Comparison of ENCODE assay signal across 1 cellular context in the genomic region with DNA sequence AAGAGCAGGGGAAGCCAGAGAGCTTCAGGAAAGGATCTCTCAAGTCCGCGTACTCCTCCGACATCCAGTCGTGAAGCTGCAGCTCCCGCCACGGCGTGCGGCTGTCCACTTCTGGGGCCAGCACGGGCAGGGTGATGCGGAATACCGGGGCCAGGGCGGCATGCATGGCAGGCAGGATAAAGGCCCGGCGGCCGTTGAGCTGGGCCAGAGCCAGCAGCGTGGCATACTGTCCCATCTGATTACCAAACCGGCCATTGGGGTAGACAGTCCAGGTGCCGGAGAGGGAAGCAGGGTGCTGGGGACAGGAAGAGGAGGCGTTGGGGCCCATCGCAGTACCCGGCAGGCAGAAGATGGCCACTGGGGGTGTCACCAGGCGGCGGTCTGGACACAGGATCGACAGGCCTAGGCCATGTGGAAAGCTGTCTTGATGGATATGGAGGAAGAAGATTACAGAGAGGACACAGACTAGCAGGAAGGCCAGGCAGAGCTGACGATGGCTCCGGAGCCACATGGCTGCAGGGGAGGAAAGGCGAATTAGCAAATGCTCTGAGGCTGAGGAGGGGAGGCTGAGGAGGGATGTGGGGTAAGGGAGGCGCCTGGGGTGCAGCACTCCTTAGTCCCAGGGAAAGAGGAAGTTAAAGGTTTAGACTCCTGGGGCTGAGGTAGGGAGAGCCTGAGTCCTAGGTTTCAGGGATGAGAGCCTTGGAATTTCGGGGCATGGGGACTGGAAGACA.
TF ChIP-seq lines count a peak whose summit lies in the region.

No MANE protein-coding gene starts in this region.

TF ChIP-seq in H1, 55 proteins besides CTCF, POLR2A, EP300 and RAD21:
- TF ChIP-seq SP2 (IDR thresholded peaks at IDR 0.05; ENCODE audit: low read length) (no peak), SIX5 (IDR thresholded peaks at IDR 0.05; ENCODE audit: low read depth, low read length) (no peak), BRCA1 (IDR thresholded peaks at IDR 0.05; ENCODE audit: low read depth, low read length) (no peak), TAF7 (optimal IDR thresholded peaks at IDR 0.05; ENCODE audit: borderline replicate concordance, low read depth, low read length) (no peak), EZH2 (IDR thresholded peaks at IDR 0.05; ENCODE audit: low read depth, low read length, severe bottlenecking) (no peak), POLR2AphosphoS5 (IDR thresholded peaks at IDR 0.05; ENCODE audit: low read depth, low read length) (no peak), CHD2 (IDR thresholded peaks at IDR 0.05; ENCODE audit: low read length) (no peak), RNF2 (IDR thresholded peaks at IDR 0.05; ENCODE audit: borderline replicate concordance, low read depth, low read length, missing control alignments, poor library complexity, severe bottlenecking) (no peak), POU5F1 (IDR thresholded peaks at IDR 0.05; ENCODE audit: low read depth, low read length) (no peak), CREB1 (IDR thresholded peaks at IDR 0.05) (no peak), CBX8 (IDR thresholded peaks at IDR 0.05; ENCODE audit: borderline replicate concordance, low read depth, low read length) (no peak)
- TF ChIP-seq, protein P1, sequence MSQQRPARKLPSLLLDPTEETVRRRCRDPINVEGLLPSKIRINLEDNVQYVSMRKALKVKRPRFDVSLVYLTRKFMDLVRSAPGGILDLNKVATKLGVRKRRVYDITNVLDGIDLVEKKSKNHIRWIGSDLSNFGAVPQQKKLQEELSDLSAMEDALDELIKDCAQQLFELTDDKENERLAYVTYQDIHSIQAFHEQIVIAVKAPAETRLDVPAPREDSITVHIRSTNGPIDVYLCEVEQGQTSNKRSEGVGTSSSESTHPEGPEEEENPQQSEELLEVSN (IDR thresholded peaks at IDR 0.05): no peak
TF ChIP-seq in H1: peak in this region for 0.
